In genomic region chrX:13791145-13791544, GRCh38 we compare ENCODE assay signal across 19 cellular contexts. TPM values are rescaled to one million over a fixed set of nuclear protein-coding genes. Genes with fewer than 3 reads are reported as not detected.
"Had no signal": no experiment of that assay in that cellular context is flagged by ENCODE, and none has a peak within 500 bp of the region (broad histone marks: within the 10 kb centered on the region; RNA-seq: fewer than 3 reads in every experiment).

No MANE protein-coding gene starts in this region.

- H3K36me3 Mint-ChIP-seq: activated naive CD4-positive, alpha-beta T cell treated with anti-CD3 and anti-CD28 coated beads, Interleukin-2, amount 50 U/mL, for 24 hours; immature natural killer cell; stimulated activated naive B cell treated with anti-CD40 and anti-IgM and Interleukin-4, amounts not matched to agents 10 μg/mL and 1 μg/mL and 100 μg/mL, for 72 hours had no signal

- H3K4me3 ChIP-seq: adrenal gland, lung, right atrium auricular region, skin epidermis, upper lobe of right lung had no signal

- H3K27me3 Mint-ChIP-seq: activated naive CD4-positive, alpha-beta T cell treated with anti-CD3 and anti-CD28 coated beads, Interleukin-2, amount 50 U/mL, for 24 hours had no signal

- H3K4me1 Mint-ChIP-seq: activated CD4-positive, alpha-beta T cell treated with anti-CD3 and anti-CD28 coated beads for 36 hours; activated naive CD4-positive, alpha-beta T cell treated with anti-CD3 and anti-CD28 coated beads, Interleukin-2, amount 50 U/mL, for 24 hours; stimulated activated naive B cell treated with anti-CD40 and anti-IgM and Interleukin-4, amounts not matched to agents 10 μg/mL and 1 μg/mL and 100 μg/mL, for 72 hours had no signal

- H3K27ac Mint-ChIP-seq: activated CD4-positive, alpha-beta T cell treated with anti-CD3 and anti-CD28 coated beads for 36 hours; activated CD8-positive, alpha-beta T cell treated with anti-CD3 and anti-CD28 coated beads for 36 hours; activated naive CD4-positive, alpha-beta T cell treated with anti-CD3 and anti-CD28 coated beads, Interleukin-2, amount 50 U/mL, for 24 hours; immature natural killer cell; stimulated activated naive B cell treated with anti-CD40 and anti-IgM and Interleukin-4, amounts not matched to agents 10 μg/mL and 1 μg/mL and 100 μg/mL, for 72 hours had no signal

- H3K36me3 ChIP-seq: adrenal gland, brain microvascular endothelial cell, right atrium auricular region, upper lobe of right lung had no signal

- H3K4me1 ChIP-seq: adrenal gland, right atrium auricular region, upper lobe of right lung had no signal

- DNase-seq: activated CD4-positive, alpha-beta T cell treated with anti-CD3 and anti-CD28 coated beads for 36 hours; activated CD8-positive, alpha-beta T cell treated with anti-CD3 and anti-CD28 coated beads for 36 hours; activated effector memory CD4-positive, alpha-beta T cell treated with Interleukin-2 at 50 U/mL for 16 hours; activated T-cell treated with anti-CD3 and anti-CD28 coated beads, Interleukin-2, amount 50 U/mL, for 4 hours; adrenal gland; brain microvascular endothelial cell; cerebellar nuclear complex; erythroblast; immature natural killer cell; SIG-M5; stimulated activated CD4-positive, alpha-beta T cell treated with anti-CD3 and anti-CD28 coated beads, Interleukin-15, amount 100 ng/mL, for 24 hours; stimulated activated CD4-positive, alpha-beta T cell treated with anti-CD3 and anti-CD28 coated beads, Interleukin-4, amount 100 ng/mL, for 1 hour; stimulated activated naive B cell treated with anti-CD40 and anti-IgM and Interleukin-4, amounts not matched to agents 10 μg/mL and 1 μg/mL and 100 μg/mL, for 72 hours; upper lobe of right lung had no signal

- H3K4me3 Mint-ChIP-seq: activated CD4-positive, alpha-beta T cell treated with anti-CD3 and anti-CD28 coated beads for 36 hours; activated CD8-positive, alpha-beta T cell treated with anti-CD3 and anti-CD28 coated beads for 36 hours; activated naive CD4-positive, alpha-beta T cell treated with anti-CD3 and anti-CD28 coated beads, Interleukin-2, amount 50 U/mL, for 24 hours; activated T-cell treated with anti-CD3 and anti-CD28 coated beads, Interleukin-2, amount 50 U/mL, for 4 hours; immature natural killer cell; stimulated activated naive B cell treated with anti-CD40 and anti-IgM and Interleukin-4, amounts not matched to agents 10 μg/mL and 1 μg/mL and 100 μg/mL, for 72 hours had no signal

- H3K27ac ChIP-seq: adrenal gland, brain microvascular endothelial cell, skin epidermis, upper lobe of right lung had no signal

- H3K27me3 ChIP-seq: brain microvascular endothelial cell, right atrium auricular region, upper lobe of right lung had no signal

- H3K9me3 Mint-ChIP-seq: activated CD8-positive, alpha-beta T cell treated with anti-CD3 and anti-CD28 coated beads for 36 hours; activated naive CD4-positive, alpha-beta T cell treated with anti-CD3 and anti-CD28 coated beads, Interleukin-2, amount 50 U/mL, for 24 hours; activated T-cell treated with anti-CD3 and anti-CD28 coated beads, Interleukin-2, amount 50 U/mL, for 4 hours; immature natural killer cell; stimulated activated naive B cell treated with anti-CD40 and anti-IgM and Interleukin-4, amounts not matched to agents 10 μg/mL and 1 μg/mL and 100 μg/mL, for 72 hours had no signal

- ATAC-seq: activated CD4-positive, alpha-beta T cell treated with anti-CD3 and anti-CD28 coated beads for 36 hours; activated CD8-positive, alpha-beta T cell treated with anti-CD3 and anti-CD28 coated beads for 36 hours; activated T-cell treated with anti-CD3 and anti-CD28 coated beads, Interleukin-2, amount 50 U/mL, for 4 hours; stimulated activated naive B cell treated with anti-CD40 and anti-IgM and Interleukin-4, amounts not matched to agents 10 μg/mL and 1 μg/mL and 100 μg/mL, for 72 hours had no signal

- H3K9me3 ChIP-seq: adrenal gland, right atrium auricular region, upper lobe of right lung had no signal

RNA-seq across cellular contexts. Expression of gene GPM6B, which starts 25.7 kb away (rescaled TPM):
- total RNA-seq: activated CD8-positive, alpha-beta T cell treated with anti-CD3 and anti-CD28 coated beads for 36 hours; T-helper 1 cell treated with Interleukin-12 subunit alpha and Interleukin-12 subunit beta and Interleukin-4 antibody, amounts not matched to agents 30 ng/mL and 1 ng/mL, for 36 hours had no signal
